In the genomic region with DNA sequence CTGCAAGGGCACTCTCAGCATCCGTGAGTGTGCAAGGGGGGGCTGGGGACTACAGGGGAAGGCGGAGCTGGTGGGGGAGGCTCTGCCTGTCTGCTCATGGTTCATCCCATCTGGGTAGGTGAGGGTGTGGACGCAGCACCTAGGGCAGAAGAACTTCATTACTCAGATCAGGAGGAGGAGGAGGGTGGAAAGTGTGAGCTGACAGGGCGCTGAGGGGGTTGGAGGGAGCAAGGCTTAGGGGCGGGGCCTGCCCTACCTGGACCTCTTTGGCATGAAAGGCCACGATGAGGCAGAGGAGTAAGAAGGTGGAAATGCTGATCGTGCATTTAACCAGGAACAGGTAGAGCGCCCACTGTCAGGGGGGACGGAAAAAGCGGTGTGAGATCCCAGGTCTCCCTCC, we compare ENCODE assay signal across 10 cellular contexts. TPM values are rescaled to one million over a fixed set of nuclear protein-coding genes. Genes with fewer than 3 reads are reported as not detected.
A peak's percentile ranks its signal among the peaks of the same experiment; 100 is the strongest.
DNase-seq lines count a peak whose midpoint lies in the region; ATAC-seq and TF ChIP-seq lines count a peak whose summit lies in the region.
"Had no signal": no experiment of that assay in that cellular context is flagged by ENCODE, and none has a peak within 500 bp of the region (broad histone marks: within the 10 kb centered on the region; RNA-seq: fewer than 3 reads in every experiment).

No MANE protein-coding gene starts in this region.

- peaks cover 36% of the 10 kb centered on the region for H3K4me1 ChIP-seq in CD8-positive, alpha-beta T cell (ENCODE audit: insufficient read depth, low read length)

- H3K9me3 Mint-ChIP-seq in CD8-positive, alpha-beta T cell, result no peaks in the 10 kb centered on the region
- no peaks in the 10 kb centered on the region for H3K9me3 Mint-ChIP-seq in T-cell

- ATAC-seq in CD8-positive, alpha-beta T cell, result no peak
- no peak for ATAC-seq in T-cell (replicated peaks in 1 of 4)
- no peak for ATAC-seq in GM19395 (IDR thresholded peaks at IDR 0.05; ENCODE audit: unreplicated experiment)
- no peak for ATAC-seq in esophagus mucosa

- CTCF ChIA-PET in CD8-positive, alpha-beta T cell (lab: Charles Lee), result interaction anchor here (1.6 to 6.4 kb wide), 2 partner anchors 12 to 31 kb away, joined by 6 to 52 read pairs; no protein-coding TSS in a partner anchor
- CTCF ChIA-PET in T-cell (lab: Charles Lee), result interaction anchor here in 1 of 2 donors (0.9 kb wide), 1 partner anchor 30 kb away, joined by 9 read pairs; no protein-coding TSS in a partner anchor

- H3K4me3 ChIP-seq in CD8-positive, alpha-beta T cell (ENCODE audit: low read depth, low read length), result no peak overlapping the region

- peak overlapping the region; percentile 76 for H3K27ac Mint-ChIP-seq in CD8-positive, alpha-beta T cell
- peak overlapping the region; percentile 80 to 95 for H3K27ac Mint-ChIP-seq in T-cell

- H3K27me3 ChIP-seq in CD8-positive, alpha-beta T cell (ENCODE audit: insufficient read depth, low read length), result no peaks in the 10 kb centered on the region

- DNase-seq in CD8-positive, alpha-beta T cell, result no peak
- no peak for DNase-seq in T-cell
- peak; percentile 54 for DNase-seq in activated T-helper 9 cell treated with anti-CD3 and anti-CD28 coated beads, Interleukin-2, amount 50 U/mL, for 16 hours (ENCODE audit: low read depth)
- DNase-seq in stimulated activated CD4-positive, alpha-beta T cell treated with anti-CD3 and anti-CD28 coated beads, Interleukin-15, amount 100 ng/mL, for 48 hours (ENCODE audit: low read depth in 2 of 2), result peak; percentile 77 to 85
- no peak for DNase-seq in MV-4-11 (lab: John Stamatoyannopoulos, UW)
- no peak for DNase-seq in SKM-1 treated with dmso at 0.1 percent for 144 hours (lab: John Stamatoyannopoulos, UW; ENCODE audit: unreplicated experiment)
- DNase-seq: NCI-H2081, RPMI8226 had no signal

- H3K4me1 Mint-ChIP-seq in CD8-positive, alpha-beta T cell (ENCODE audit: low read depth), result peaks cover 49% of the 10 kb centered on the region
- H3K4me1 Mint-ChIP-seq in T-cell, result peaks cover 50 to 61% (median 55%) of the 10 kb centered on the region in 3 donors

- no peak for TF ChIP-seq CTCF in CD8-positive, alpha-beta T cell (IDR thresholded peaks at IDR 0.05)

- peaks cover 6% of the 10 kb centered on the region for H3K36me3 ChIP-seq in CD8-positive, alpha-beta T cell (ENCODE audit: insufficient read depth, low read length)

- no peak overlapping the region for H3K27ac ChIP-seq in CD8-positive, alpha-beta T cell (ENCODE audit: low read depth, low read length)

- H3K27me3 Mint-ChIP-seq in CD8-positive, alpha-beta T cell (ENCODE audit: low read depth), result no peaks in the 10 kb centered on the region
- H3K27me3 Mint-ChIP-seq in T-cell, result no peaks in the 10 kb centered on the region

- H3K9me3 ChIP-seq in CD8-positive, alpha-beta T cell (ENCODE audit: low read length), result no peaks in the 10 kb centered on the region

- peaks cover 19% of the 10 kb centered on the region for H3K36me3 Mint-ChIP-seq in CD8-positive, alpha-beta T cell
- peaks cover 15% of the 10 kb centered on the region for H3K36me3 Mint-ChIP-seq in T-cell

- H3K4me3 Mint-ChIP-seq in CD8-positive, alpha-beta T cell, result no peak overlapping the region
- peak overlapping the region in 1 of 3 donors; percentile 83 for H3K4me3 Mint-ChIP-seq in T-cell

- POLR2A ChIA-PET in CD8-positive, alpha-beta T cell (lab: Charles Lee), result no interaction called here
- POLR2A ChIA-PET in T-cell (lab: Charles Lee), result no interaction called here

- intact Hi-C loops in CD8-positive, alpha-beta T cell (cut with DNase I, micrococcal nuclease), result no loop called here

RNA-seq across cellular contexts. Expression of gene KCNN4, which starts 4.5 kb away (rescaled TPM):
- 10 to 100 TPM; 14.6 to 15.5 TPM for total RNA-seq in CD8-positive, alpha-beta T cell
- total RNA-seq in T-cell (10 to 100 TPM; 21.9 to 90.1 (median 37.6) TPM), esophagus mucosa (4.1 TPM)

RNA-seq across cellular contexts. Expression of gene SMG9, which starts 21.5 kb away (rescaled TPM):
- 10 to 100 TPM; 32.2 to 34.3 TPM for total RNA-seq in CD8-positive, alpha-beta T cell
- total RNA-seq in T-cell (10 to 100 TPM; 50.3 to 64.3 (median 56.8) TPM), esophagus mucosa (22.3 TPM)

RNA-seq across cellular contexts. Expression of gene LYPD5, which starts 26.0 kb away (rescaled TPM):
- not detected for total RNA-seq in CD8-positive, alpha-beta T cell
- total RNA-seq in T-cell (under 1 TPM in 4 of 5 donors, not detected in 1; 0.20 to 0.70 (median 0.58) TPM), esophagus mucosa (18.0 TPM)

RNA-seq across cellular contexts. Expression of gene ZNF283, which starts 50.8 kb away (rescaled TPM):
- 1 to 10 TPM; 1.3 to 1.4 TPM for total RNA-seq in CD8-positive, alpha-beta T cell
- total RNA-seq in T-cell (10 to 100 TPM in 3 of 5 donors, 1 to 10 TPM in 2; 5.4 to 19.0 (median 12.7) TPM), esophagus mucosa (5.3 TPM)

Comparison
In these comparisons a context has a peak if more than half of its experiments do, and no peak if none do; other contexts are left out.
1. DNase-seq: peak in activated T-helper 9 cell treated with anti-CD3 and anti-CD28 coated beads, Interleukin-2, amount 50 U/mL, for 16 hours (single experiment) and stimulated activated CD4-positive, alpha-beta T cell treated with anti-CD3 and anti-CD28 coated beads, Interleukin-15, amount 100 ng/mL, for 48 hours (2 of 2); none in CD8-positive, alpha-beta T cell (0 of 7), T-cell (0 of 34), MV-4-11 (single experiment) and SKM-1 treated with dmso at 0.1 percent for 144 hours (single experiment).
2. RNA of gene LYPD5, which starts 26.0 kb away (total RNA-seq): 18.0 TPM in esophagus mucosa (single experiment); 0.20 to 0.70 TPM in T-cell and not detected in CD8-positive, alpha-beta T cell; every median in the first group is over 10 times any median in the second.